Comparison of ENCODE assay signal across 16 cellular contexts in the genomic region with DNA sequence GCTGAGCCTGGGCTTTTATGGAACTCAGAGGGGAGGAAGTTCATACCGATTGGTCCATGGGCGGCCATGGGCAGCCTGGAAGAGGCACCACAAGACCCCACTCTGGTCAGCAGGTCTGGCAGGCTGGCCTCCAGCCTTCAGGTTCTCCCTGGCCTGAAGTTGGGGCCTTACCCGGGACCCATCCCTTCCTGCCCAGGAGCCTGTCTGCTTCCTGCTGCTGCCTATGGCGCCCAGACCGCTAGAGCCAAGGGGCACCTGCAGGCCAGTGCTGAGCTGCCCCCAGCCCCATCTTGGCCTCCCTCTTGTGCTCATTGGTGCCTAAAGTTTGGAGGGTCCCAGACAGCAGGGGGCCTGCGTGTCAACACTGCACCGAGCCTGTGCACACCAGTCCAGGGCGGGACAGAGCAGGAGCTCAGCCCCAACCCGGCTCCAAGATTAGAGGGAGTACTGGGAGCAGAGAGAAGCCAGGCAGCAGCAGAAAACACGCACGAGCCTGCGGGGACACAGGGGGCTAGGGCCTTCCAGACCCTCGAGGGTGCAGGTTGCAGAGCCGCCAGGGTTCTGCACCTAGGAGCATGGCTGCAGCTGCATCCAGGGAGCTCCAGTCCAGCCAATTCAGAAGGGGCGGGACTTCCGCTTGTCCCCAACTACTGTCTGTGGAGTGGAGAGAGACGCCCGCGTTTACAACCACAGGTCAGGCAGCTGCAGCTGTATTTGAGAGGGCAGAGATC. TPM values are rescaled to one million over a fixed set of nuclear protein-coding genes. Genes with fewer than 3 reads are reported as not detected.
DNase-seq lines count a peak whose midpoint lies in the region; ATAC-seq and TF ChIP-seq lines count a peak whose summit lies in the region.
"Had no signal": no experiment of that assay in that cellular context is flagged by ENCODE, and none has a peak within 500 bp of the region (broad histone marks: within the 10 kb centered on the region; RNA-seq: fewer than 3 reads in every experiment).

No MANE protein-coding gene starts in this region.

- H3K27me3 ChIP-seq in HUES6 (ENCODE audit: control insufficient read depth, insufficient read depth, low read length) (no peaks in the 10 kb centered on the region), endodermal cell (ENCODE audit: control insufficient read depth, insufficient read depth, low read length, poor library complexity, severe bottlenecking) (no peaks in the 10 kb centered on the region), foreskin keratinocyte (no peaks in the 10 kb centered on the region), tibial artery (no peaks in the 10 kb centered on the region)
- H3K27me3 ChIP-seq: sigmoid colon had no signal

- H3K9ac ChIP-seq in HUES6 (ENCODE audit: low read length), result no peak overlapping the region
- H3K9ac ChIP-seq in endodermal cell (ENCODE audit: extremely low read depth, low read length, poor library complexity, severe bottlenecking), result no peak overlapping the region

- TF ChIP-seq CTCF in endodermal cell (conservative IDR thresholded peaks at IDR 0.05), result no peak
- no peak for TF ChIP-seq CTCF in foreskin keratinocyte (conservative IDR thresholded peaks at IDR 0.05)
- no peak for TF ChIP-seq CTCF in tibial artery (IDR thresholded peaks at IDR 0.05)

- H3K36me3 ChIP-seq in HUES6 (ENCODE audit: control insufficient read depth, insufficient read depth, low read length) (no peaks in the 10 kb centered on the region), endodermal cell (ENCODE audit: control insufficient read depth, insufficient read depth, low read length) (no peaks in the 10 kb centered on the region), tibial artery (no peaks in the 10 kb centered on the region)
- H3K36me3 ChIP-seq: sigmoid colon had no signal

- H3K36me3 Mint-ChIP-seq in endodermal cell (ENCODE audit: low read depth), result no peaks in the 10 kb centered on the region
- H3K36me3 Mint-ChIP-seq: memory B cell had no signal

- peaks cover 14% of the 10 kb centered on the region; the same call in 1 of the 2 replicates for H3K4me1 ChIP-seq in HUES6 (ENCODE audit: control insufficient read depth, insufficient read depth, low read length)
- H3K4me1 ChIP-seq in endodermal cell (ENCODE audit: control insufficient read depth, insufficient read depth, low read length), result no peaks in the 10 kb centered on the region
- H3K4me1 ChIP-seq in foreskin keratinocyte, result peaks cover 7% of the 10 kb centered on the region
- H3K4me1 ChIP-seq in tibial artery, result peaks cover 0 to 9% (median 0%) of the 10 kb centered on the region in 4 donors
- H3K4me1 ChIP-seq: sigmoid colon had no signal

- H3K4me1 Mint-ChIP-seq in endodermal cell, result no peaks in the 10 kb centered on the region
- H3K4me1 Mint-ChIP-seq: activated CD4-positive, alpha-beta memory T cell treated with anti-CD3 and anti-CD28 coated beads, Interleukin-2, amount 10 ng/mL, durations not matched to agents 7 days and 5 days; memory B cell had no signal

- H3K27me3 Mint-ChIP-seq in endodermal cell (ENCODE audit: insufficient read depth), result no peaks in the 10 kb centered on the region
- H3K27me3 Mint-ChIP-seq: activated CD4-positive, alpha-beta memory T cell treated with anti-CD3 and anti-CD28 coated beads, Interleukin-2, amount 10 ng/mL, durations not matched to agents 7 days and 5 days had no signal

- H3K9me3 Mint-ChIP-seq in endodermal cell, result peaks cover 21% of the 10 kb centered on the region
- H3K9me3 Mint-ChIP-seq: activated CD4-positive, alpha-beta memory T cell treated with anti-CD3 and anti-CD28 coated beads, Interleukin-2, amount 10 ng/mL, durations not matched to agents 7 days and 5 days; activated T-helper 1 cell treated with anti-CD3 and anti-CD28 coated beads, Interleukin-12 subunit alpha, Interleukin-12 subunit beta, Interleukin-2, Interleukin-4 antibody, amounts not matched to agents 30 ng/mL and 10 ng/mL and 1 ng/mL, durations not matched to agents 14 hours and 24 hours and 36 hours had no signal

- H3K9me3 ChIP-seq in HUES6 (ENCODE audit: control insufficient read depth, insufficient read depth, low read depth, low read length) (no peaks in the 10 kb centered on the region), endodermal cell (ENCODE audit: control insufficient read depth, low read length) (no peaks in the 10 kb centered on the region), tibial artery (no peaks in the 10 kb centered on the region)
- H3K9me3 ChIP-seq: sigmoid colon had no signal

- WGBS in endodermal cell (ENCODE audit: insufficient coverage in 1 of 2, insufficient read length in 1 of 2), 2 experiments, result 87 to 96% methylated on average over 4 to 19 of the region's 19 CpGs

- no peak for ATAC-seq in foreskin keratinocyte

- no peak overlapping the region for H3K4me3 Mint-ChIP-seq in endodermal cell
- H3K4me3 Mint-ChIP-seq: activated CD4-positive, alpha-beta memory T cell treated with anti-CD3 and anti-CD28 coated beads, Interleukin-2, amount 10 ng/mL, durations not matched to agents 7 days and 5 days; activated T-helper 1 cell treated with anti-CD3 and anti-CD28 coated beads, Interleukin-12 subunit alpha, Interleukin-12 subunit beta, Interleukin-2, Interleukin-4 antibody, amounts not matched to agents 30 ng/mL and 10 ng/mL and 1 ng/mL, durations not matched to agents 14 hours and 24 hours and 36 hours; memory B cell; neural crest cell had no signal

- no peak overlapping the region for H3K27ac Mint-ChIP-seq in endodermal cell
- H3K27ac Mint-ChIP-seq: activated CD4-positive, alpha-beta memory T cell treated with anti-CD3 and anti-CD28 coated beads, Interleukin-2, amount 10 ng/mL, durations not matched to agents 7 days and 5 days; activated T-helper 1 cell treated with anti-CD3 and anti-CD28 coated beads, Interleukin-12 subunit alpha, Interleukin-12 subunit beta, Interleukin-2, Interleukin-4 antibody, amounts not matched to agents 30 ng/mL and 10 ng/mL and 1 ng/mL, durations not matched to agents 14 hours and 24 hours and 36 hours; memory B cell had no signal

- intact Hi-C loops in tibial artery (cut with DNase I; ENCODE audit: low total_unique reads), result no loop called here

- no peak overlapping the region for H3K27ac ChIP-seq in HUES6 (ENCODE audit: low read depth, low read length)
- no peak overlapping the region for H3K27ac ChIP-seq in endodermal cell (ENCODE audit: low read depth, low read length)
- no peak overlapping the region for H3K27ac ChIP-seq in foreskin keratinocyte
- H3K27ac ChIP-seq in tibial artery, result no peak overlapping the region
- H3K27ac ChIP-seq: epithelial cell of prostate, sigmoid colon had no signal

- DNase-seq in COR-L47 (lab: John Stamatoyannopoulos, UW), result peak; percentile 45
- peak; percentile 48 for DNase-seq in NCI-H510A treated with DMSO at 0.1 percent for 48 hours (lab: John Stamatoyannopoulos, UW)
- DNase-seq in endodermal cell, result peak; percentile 48
- DNase-seq in foreskin keratinocyte, result no peak
- DNase-seq in GOT3 (lab: John Stamatoyannopoulos, UW), result no peak
- DNase-seq in tibial artery, result no peak
- no peak for DNase-seq in ecto neural progenitor cell (ENCODE audit: low spot score)
- DNase-seq: activated CD4-positive, alpha-beta memory T cell treated with anti-CD3 and anti-CD28 coated beads, Interleukin-2, amount 10 ng/mL, durations not matched to agents 7 days and 5 days; sigmoid colon; stimulated activated CD4-positive, alpha-beta T cell treated with anti-CD3 and anti-CD28 coated beads, Interleukin-4, amount 100 ng/mL, for 24 hours; trophoblast cell had no signal

- peak overlapping the region; percentile 26; the same call in 1 of the 2 replicates for H3K4me3 ChIP-seq in HUES6 (ENCODE audit: low read depth, low read length)
- no peak overlapping the region for H3K4me3 ChIP-seq in endodermal cell (ENCODE audit: low read length)
- H3K4me3 ChIP-seq in tibial artery, result no peak overlapping the region
- H3K4me3 ChIP-seq: sigmoid colon had no signal

RNA-seq across cellular contexts. Expression of a gene that starts 30.7 kb away (rescaled TPM):
- 10 to 100 TPM; 15.4 to 15.7 TPM for total RNA-seq in endodermal cell
- 14.5 TPM for polyA plus RNA-seq in endodermal cell (2013, experiment 1 of 2)
- 14.4 TPM for polyA plus RNA-seq in endodermal cell (2013, experiment 2 of 2)
- 5.0 and 5.3 TPM in 2 replicates for total RNA-seq in foreskin keratinocyte
- 0.57 and 0.96 TPM in 2 replicates for polyA plus RNA-seq in foreskin keratinocyte

RNA-seq across cellular contexts. Expression of a gene that starts 40.3 kb away (rescaled TPM):
- total RNA-seq in endodermal cell, result 10 to 100 TPM; 14.1 to 16.4 TPM
- 21.4 TPM for polyA plus RNA-seq in endodermal cell (2013, experiment 1 of 2)
- 19.8 TPM for polyA plus RNA-seq in endodermal cell (2013, experiment 2 of 2)
- 9.2 and 10.4 TPM in 2 replicates for total RNA-seq in foreskin keratinocyte
- 9.7 and 10.8 TPM in 2 replicates for polyA plus RNA-seq in foreskin keratinocyte

Comparison
In these comparisons a context has a peak if more than half of its experiments do, and no peak if none do; other contexts are left out.
1. DNase-seq: peak in COR-L47 (single experiment), NCI-H510A treated with DMSO at 0.1 percent for 48 hours (single experiment) and endodermal cell (single experiment); none in foreskin keratinocyte (0 of 2), GOT3 (single experiment), tibial artery (0 of 2) and ecto neural progenitor cell (single experiment).